ENCODE assay signal across 8 cellular contexts in genomic region chr22:30947821-30948454, GRCh38. TPM values are rescaled to one million over a fixed set of nuclear protein-coding genes. Genes with fewer than 3 reads are reported as not detected.
DNase-seq lines count a peak whose midpoint lies in the region; ATAC-seq, FAIRE-seq and TF ChIP-seq lines count a peak whose summit lies in the region.

No MANE protein-coding gene starts in this region.

- no peaks in the 10 kb centered on the region for H3K27me3 ChIP-seq in DOHH2 (ENCODE audit: control insufficient read depth, low read length)
- H3K27me3 ChIP-seq in GM12878 (replicated peaks in 1 of 2; ENCODE audit: control insufficient read depth in 2 of 2, insufficient read depth in 2 of 2, low read length in 1 of 2): no peaks in the 10 kb centered on the region
- no peaks in the 10 kb centered on the region for H3K27me3 ChIP-seq in suprapubic skin

- H2AFZ ChIP-seq in GM12878 (ENCODE audit: control insufficient read depth, low read depth, low read length): no peak overlapping the region

- TF ChIP-seq EP300 in GM12878 (IDR thresholded peaks at IDR 0.05; ENCODE audit: borderline replicate concordance in 1 of 2, control insufficient read depth in 1 of 2, low read depth in 2 of 2, low read length in 2 of 2): no peak
- TF ChIP-seq EP300 in suprapubic skin (IDR thresholded peaks at IDR 0.05): no peak

- CTCF ChIA-PET in GM12878 (lab: Yijun Ruan, JAX): interaction anchor here (1.5 to 3.4 kb wide), 2 partner anchors 20 to 137 kb away, joined by 4 to 32 read pairs; no protein-coding TSS in a partner anchor

- peak; percentile 58 to 67 for DNase-seq in Kasumi-1 (lab: John Stamatoyannopoulos, UW)
- no peak for DNase-seq in GM12878 (ENCODE audit: low read depth, low spot score)
- DNase-seq in inferior parietal cortex (ENCODE audit: extremely low spot score): peak; percentile 68
- DNase-seq in suprapubic skin (ENCODE audit: low spot score in 2 of 2): no peak
- DNase-seq in stimulated activated CD4-positive, alpha-beta T cell treated with anti-CD3 and anti-CD28 coated beads, Interleukin-4, amount 100 ng/mL, for 1 hour: no peak
- no peak for DNase-seq in NK-92 (lab: John Stamatoyannopoulos, UW; ENCODE audit: unreplicated experiment)

- no peaks in the 10 kb centered on the region for H3K79me2 ChIP-seq in DOHH2 (ENCODE audit: control insufficient read depth, low read length)
- no peaks in the 10 kb centered on the region for H3K79me2 ChIP-seq in GM12878 (ENCODE audit: control insufficient read depth, insufficient read depth, low read length)

- BruUV-seq in GM12878 (replicated peaks; lab: Mats Ljungman, UMichigan): no TSS peak

- H3K4me3 ChIP-seq in DOHH2 (ENCODE audit: low read length) (no peak overlapping the region), GM12878 (no peak overlapping the region), suprapubic skin (no peak overlapping the region)

- WGBS in GM12878 (ENCODE audit: insufficient coverage, insufficient replicate concordance, low lambda C conversion rate, missing lambda C conversion rate): 100% methylated on average over 2 of the region's 2 CpGs
- WGBS in suprapubic skin: 12% methylated on average over 2 of the region's 2 CpGs

- intact Hi-C loops in GM12878 (cut with micrococcal nuclease; ENCODE audit: unreplicated experiment): loop anchor here (1.0 to 10.0 kb wide), 2 partner anchors 135 to 287 kb away; no protein-coding TSS in a partner anchor

- TF ChIP-seq RAD21 in GM12878 (IDR thresholded peaks at IDR 0.05; ENCODE audit: insufficient read depth, low read depth, low read length): peak; percentile 49

- RAD21 ChIA-PET in GM12878 (lab: Charles Lee; ENCODE audit: unreplicated experiment): no interaction called here

- no peak overlapping the region for H3K9ac ChIP-seq in GM12878 (ENCODE audit: control insufficient read depth, insufficient read depth, low read length)

- H3F3A ChIP-seq in DOHH2 (ENCODE audit: control insufficient read depth, insufficient read depth): no peaks in the 10 kb centered on the region

- H3K36me3 ChIP-seq in DOHH2 (ENCODE audit: control insufficient read depth, low read length): peaks cover 93% of the 10 kb centered on the region
- peaks cover 5 to 29% of the 10 kb centered on the region in 2 experiments for H3K36me3 ChIP-seq in GM12878 (ENCODE audit: control insufficient read depth in 2 of 2, insufficient read depth in 2 of 2, low read length in 1 of 2)
- peaks cover 51% of the 10 kb centered on the region for H3K36me3 ChIP-seq in suprapubic skin

- no peaks in the 10 kb centered on the region for H4K20me1 ChIP-seq in DOHH2 (ENCODE audit: control insufficient read depth, insufficient read depth, low read depth, low read length)
- H4K20me1 ChIP-seq in GM12878 (ENCODE audit: control insufficient read depth, insufficient read depth): no peaks in the 10 kb centered on the region

- no peak for TF ChIP-seq POLR2A in GM12878 (IDR thresholded peaks at IDR 0.05; ENCODE audit: low read depth, low read length)
- no peak for TF ChIP-seq POLR2A in suprapubic skin (IDR thresholded peaks at IDR 0.05)

- no peaks in the 10 kb centered on the region for H3K9me2 ChIP-seq in DOHH2 (replicated peaks; ENCODE audit: control insufficient read depth, low read length)

- POLR2A ChIA-PET in GM12878 (lab: Charles Lee): interaction anchor here (0.6 kb wide), 1 partner anchor 59 kb away, joined by 5 read pairs; no protein-coding TSS in a partner anchor

- 0 out of 3 replicates have a peak, but pooled peaks have one; percentile 31 for ATAC-seq in GM12878
- no peak for ATAC-seq in HG02763 (IDR thresholded peaks at IDR 0.05; ENCODE audit: unreplicated experiment)

- H3K4me2 ChIP-seq in DOHH2 (ENCODE audit: low read length) (no peak overlapping the region), GM12878 (ENCODE audit: control insufficient read depth, insufficient read depth) (no peak overlapping the region)

- TF ChIP-seq CTCF in DOHH2 (IDR thresholded peaks at IDR 0.05; ENCODE audit: low read depth, low read length, poor library complexity, severe bottlenecking): peak; percentile 65
- peak; percentile 23 to 50 (median 38); a peak in 4 of 6 replicates for TF ChIP-seq CTCF in GM12878 (IDR thresholded peaks at IDR 0.05 in 2 of 3, conservative IDR thresholded peaks at IDR 0.05 in 1 of 3; ENCODE audit: control insufficient read depth in 2 of 3, extremely low read depth in 1 of 3, insufficient read depth in 1 of 3, low read depth in 3 of 3, low read length in 3 of 3)
- TF ChIP-seq CTCF in suprapubic skin (IDR thresholded peaks at IDR 0.05): peak; percentile 33 to 47

- H3K27ac ChIP-seq in DOHH2 (ENCODE audit: low read depth, low read length) (no peak overlapping the region), GM12878 (ENCODE audit: control insufficient read depth, insufficient read depth) (no peak overlapping the region), suprapubic skin (peak overlapping the region; percentile 64)

- SMC1A ChIA-PET in GM12878 (lab: Charles Lee; ENCODE audit: uncharacterized antibody, unreplicated experiment): interaction anchor here (1.0 kb wide), 2 partner anchors 137 to 279 kb away, joined by 3 to 4 read pairs; no protein-coding TSS in a partner anchor

- no peak for FAIRE-seq in GM12878 (lab: Jason Lieb, UNC)

- in situ Hi-C loops in GM12878 (cut with MboI): no loop called here

- H3K9me3 ChIP-seq in DOHH2 (ENCODE audit: control insufficient read depth, insufficient read depth, low read length) (no peaks in the 10 kb centered on the region), GM12878 (replicated peaks; ENCODE audit: control insufficient read depth, insufficient read depth, low read length) (no peaks in the 10 kb centered on the region), suprapubic skin (no peaks in the 10 kb centered on the region)

- H3K4me1 ChIP-seq in DOHH2 (ENCODE audit: control insufficient read depth, low read length) (no peaks in the 10 kb centered on the region), GM12878 (ENCODE audit: control insufficient read depth, insufficient read depth, low read length) (no peaks in the 10 kb centered on the region), suprapubic skin (peaks cover 39% of the 10 kb centered on the region)

TF ChIP-seq in GM12878, 131 proteins besides CTCF, POLR2A, EP300 and RAD21 (continues in another document):
- TF ChIP-seq SMC3 (IDR thresholded peaks at IDR 0.05; ENCODE audit: borderline replicate concordance, low read length) (peak; percentile 61; the same call in 1 of the 2 replicates), ZBTB33 (IDR thresholded peaks at IDR 0.05) (peak; percentile 55; the same call in 1 of the 2 replicates)

RNA-seq across cellular contexts. Expression of gene MORC2, which starts 20.6 kb away (rescaled TPM):
- 20.6 and 27.7 TPM in 2 replicates for total RNA-seq in GM12878 (2013; cell fraction: nucleolus; rRNA removed)
- total RNA-seq in GM12878 (2014; rRNA removed): 8.4 and 8.9 TPM in 2 replicates
- 8.8 and 10.1 TPM in 2 replicates for total RNA-seq in GM12878 (2014; rRNA removed; fragmentation: Illumina TruSeq; extraction: Trizol)
- 15.5 and 16.3 TPM in 2 replicates for total RNA-seq in GM12878 (2021)
- 14.4 TPM for polyA plus RNA-seq in GM12878 (2011; ENCODE audit: low read depth)
- 5.6 and 9.3 TPM in 2 replicates for polyA plus RNA-seq in GM12878 (2011; rRNA removed)
- 4.0 and 6.7 TPM in 2 replicates for polyA plus RNA-seq in GM12878 (2011; cell fraction: cytosol; rRNA removed)
- polyA plus RNA-seq in GM12878 (2011; cell fraction: nucleus; rRNA removed): 11.5 and 19.6 TPM in 2 replicates
- polyA plus RNA-seq in GM12878 (2012): 13.0 and 13.9 TPM in 2 replicates
- 12.1 and 13.4 TPM in 2 replicates for polyA plus RNA-seq in GM12878 (2014; fragmentation: Illumina TruSeq; extraction: Trizol)
- 1 to 10 TPM; 1.7 to 2.4 TPM for polyA plus RNA-seq in GM12878 (2014; fragmentation: Nextera tagmentation; extraction: Ambion mirVana)
- 9.3 and 11.2 TPM in 2 replicates for polyA plus RNA-seq in GM12878 (2014; rRNA removed)
- polyA plus RNA-seq in GM12878 (2016; fragmentation: Nextera tagmentation; extraction: Ambion mirVana): 10 to 100 TPM in 1 of 2 experiments, 1 to 10 TPM in 1; 3.1 to 11.4 TPM
- 8.9 and 16.3 TPM in 2 replicates for polyA minus RNA-seq in GM12878 (2011; rRNA and poly(A)+ RNA removed)
- 7.5 and 9.8 TPM in 2 replicates for polyA minus RNA-seq in GM12878 (2011; cell fraction: cytosol; rRNA and poly(A)+ RNA removed)
- 4.0 and 6.7 TPM in 2 replicates for polyA minus RNA-seq in GM12878 (2011; cell fraction: nucleus; rRNA and poly(A)+ RNA removed)
- 10 to 100 TPM; 12.9 to 38.7 (median 21.3) TPM for total RNA-seq in suprapubic skin

RNA-seq across cellular contexts. Expression of gene TUG1, which starts 21.1 kb away (rescaled TPM):
- total RNA-seq in GM12878 (2013; cell fraction: nucleolus; rRNA removed): 171 and 179 TPM in 2 replicates
- total RNA-seq in GM12878 (2014; rRNA removed): 52.4 and 57.3 TPM in 2 replicates
- total RNA-seq in GM12878 (2014; rRNA removed; fragmentation: Illumina TruSeq; extraction: Trizol): 58.6 and 62.4 TPM in 2 replicates
- 55.8 and 57.4 TPM in 2 replicates for total RNA-seq in GM12878 (2021)
- polyA plus RNA-seq in GM12878 (2011; ENCODE audit: low read depth): 32.5 TPM
- 116 and 137 TPM in 2 replicates for polyA plus RNA-seq in GM12878 (2011; rRNA removed)
- polyA plus RNA-seq in GM12878 (2011; cell fraction: cytosol; rRNA removed): 49.1 and 63.3 TPM in 2 replicates
- 281 and 327 TPM in 2 replicates for polyA plus RNA-seq in GM12878 (2011; cell fraction: nucleus; rRNA removed)
- 37.3 and 44.8 TPM in 2 replicates for polyA plus RNA-seq in GM12878 (2012)
- polyA plus RNA-seq in GM12878 (2014; fragmentation: Illumina TruSeq; extraction: Trizol): 111 and 156 TPM in 2 replicates
- 10 to 100 TPM; 21.6 to 23.4 TPM for polyA plus RNA-seq in GM12878 (2014; fragmentation: Nextera tagmentation; extraction: Ambion mirVana)
- polyA plus RNA-seq in GM12878 (2014; rRNA removed): 56.4 and 65.6 TPM in 2 replicates
- 10 to 100 TPM; 19.3 to 21.7 TPM for polyA plus RNA-seq in GM12878 (2016; fragmentation: Nextera tagmentation; extraction: Ambion mirVana)
- 71.5 and 87.8 TPM in 2 replicates for polyA minus RNA-seq in GM12878 (2011; rRNA and poly(A)+ RNA removed)
- 10.4 and 14.5 TPM in 2 replicates for polyA minus RNA-seq in GM12878 (2011; cell fraction: cytosol; rRNA and poly(A)+ RNA removed)
- polyA minus RNA-seq in GM12878 (2011; cell fraction: nucleus; rRNA and poly(A)+ RNA removed): 90.8 and 92.6 TPM in 2 replicates
- 100 to 1,000 TPM in 1 of 4 donors, 10 to 100 TPM in 3; 48.1 to 170 (median 61.2) TPM for total RNA-seq in suprapubic skin

Comparison
In these comparisons a context has a peak if more than half of its experiments do, and no peak if none do; other contexts are left out.
1. DNase-seq: peak in Kasumi-1 (2 of 2) and inferior parietal cortex (single experiment); none in GM12878 (single experiment), suprapubic skin (0 of 2), stimulated activated CD4-positive, alpha-beta T cell treated with anti-CD3 and anti-CD28 coated beads, Interleukin-4, amount 100 ng/mL, for 1 hour (single experiment) and NK-92 (single experiment).
2. Peak in every context shown above with its lines, with median percentiles within 50 percentile points of each other: CTCF ChIP-seq.